ENCODE assay signal across 22 cellular contexts in genomic region chr1:60703155-60703554, GRCh38.
A peak's percentile ranks its signal among the peaks of the same experiment; 100 is the strongest.
DNase-seq lines count a peak whose midpoint lies in the region; ATAC-seq and TF ChIP-seq lines count a peak whose summit lies in the region.
"Had no signal": no experiment of that assay in that cellular context is flagged by ENCODE, and none has a peak within 500 bp of the region (broad histone marks: within the 10 kb centered on the region; RNA-seq: fewer than 3 reads in every experiment).

No MANE protein-coding gene starts in this region.

- H3K27me3 Mint-ChIP-seq in nephron (ENCODE audit: low read depth) (no peaks in the 10 kb centered on the region), HFFc6 (ENCODE audit: insufficient read depth) (no peaks in the 10 kb centered on the region; the same call in 1 of the 2 replicates)
- H3K27me3 Mint-ChIP-seq: CD4-positive, alpha-beta memory T cell; CD4-positive, CD25-positive, alpha-beta regulatory T cell; CD8-positive, alpha-beta memory T cell had no signal

- ATAC-seq in left colon (peak; percentile 73), HG02938 (IDR thresholded peaks at IDR 0.05; ENCODE audit: unreplicated experiment) (no peak)
- ATAC-seq: GM12878 had no signal

- H3K36me3 Mint-ChIP-seq in nephron (ENCODE audit: low read depth) (peaks cover 4% of the 10 kb centered on the region), HFFc6 (ENCODE audit: low read depth) (no peaks in the 10 kb centered on the region)
- H3K36me3 Mint-ChIP-seq: CD14-positive monocyte; CD4-positive, alpha-beta memory T cell; CD4-positive, CD25-positive, alpha-beta regulatory T cell; CD8-positive, alpha-beta memory T cell had no signal

- no peak for DNase-seq in left colon
- DNase-seq in activated effector memory CD4-positive, alpha-beta T cell treated with Interleukin-2 at 50 U/mL for 16 hours: no peak
- DNase-seq in HFFc6: no peak
- DNase-seq: 8988T; ACHN; BE2C; C1 segment of cervical spinal cord; CD4-positive, alpha-beta memory T cell; CD4-positive, CD25-positive, alpha-beta regulatory T cell; CD8-positive, alpha-beta memory T cell; COR-L47; DMS 273 treated with DMSO at 0.1 percent for 48 hours; DMS153; DMS53; DMS79; DND-41; EL; GDM1 had no signal

- no peak for TF ChIP-seq CTCF in nephron (IDR thresholded peaks at IDR 0.05; ENCODE audit: unreplicated experiment in 3 of 3)
- no peak for TF ChIP-seq CTCF in HFFc6 (IDR thresholded peaks at IDR 0.05)

- H3K4me1 Mint-ChIP-seq in nephron: peaks cover 11% of the 10 kb centered on the region
- H3K4me1 Mint-ChIP-seq in HFFc6 (ENCODE audit: low read depth): no peaks in the 10 kb centered on the region
- H3K4me1 Mint-ChIP-seq: CD14-positive monocyte; CD4-positive, alpha-beta memory T cell; CD4-positive, CD25-positive, alpha-beta regulatory T cell; CD8-positive, alpha-beta memory T cell had no signal

- H3K4me3 Mint-ChIP-seq in nephron (no peak overlapping the region), HFFc6 (no peak overlapping the region)
- H3K4me3 Mint-ChIP-seq: CD14-positive monocyte; CD4-positive, alpha-beta memory T cell; CD4-positive, CD25-positive, alpha-beta regulatory T cell; CD8-positive, alpha-beta memory T cell had no signal

- H3K27ac Mint-ChIP-seq in nephron (peak overlapping the region; percentile 65 to 92 (median 84)), HFFc6 (no peak overlapping the region)
- H3K27ac Mint-ChIP-seq: CD14-positive monocyte; CD4-positive, alpha-beta memory T cell; CD8-positive, alpha-beta memory T cell had no signal

- intact Hi-C loops in left colon (cut with DNase I, micrococcal nuclease): no loop called here

- peaks cover 17% of the 10 kb centered on the region for H3K9me3 Mint-ChIP-seq in nephron
- H3K9me3 Mint-ChIP-seq in HFFc6: peaks cover 43% of the 10 kb centered on the region
